10 cellular contexts compared by ENCODE assay signal in the genomic region with DNA sequence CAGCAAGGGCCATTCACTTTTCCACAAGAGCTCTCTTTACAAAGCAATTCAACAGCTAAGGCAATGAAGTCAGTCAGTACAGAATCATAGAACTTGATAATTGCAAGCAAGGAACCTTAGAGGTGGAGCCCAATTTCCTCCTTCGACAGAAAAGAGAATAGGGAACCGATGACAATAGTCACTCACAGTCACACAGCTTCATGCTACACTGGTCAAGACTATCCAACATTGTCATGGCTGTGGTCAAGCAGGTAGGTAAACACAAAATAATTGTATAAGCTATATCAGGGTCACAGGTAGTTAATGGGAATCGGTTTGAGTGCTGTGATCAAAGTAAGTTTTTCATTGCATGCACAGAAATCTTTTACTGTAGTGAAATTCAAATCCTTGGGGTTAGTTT.
A peak's percentile ranks its signal among the peaks of the same experiment; 100 is the strongest.
DNase-seq lines count a peak whose midpoint lies in the region; ATAC-seq and FAIRE-seq lines count a peak whose summit lies in the region.
"Had no signal": no experiment of that assay in that cellular context is flagged by ENCODE, and none has a peak within 500 bp of the region (broad histone marks: within the 10 kb centered on the region; RNA-seq: fewer than 3 reads in every experiment).

No MANE protein-coding gene starts in this region.

- H3K36me3 Mint-ChIP-seq in activated naive CD4-positive, alpha-beta T cell treated with anti-CD3 and anti-CD28 coated beads, Interleukin-2, amount 50 U/mL, for 72 hours = peaks cover 0 to 5% of the 10 kb centered on the region in 2 donors

- intact Hi-C loops in Right ventricle myocardium superior (cut with DNase I) = no loop called here

- FAIRE-seq in RCC 7860 (lab: Jason Lieb, UNC) = peak; percentile 23

- H3K9me3 Mint-ChIP-seq in activated naive CD4-positive, alpha-beta T cell treated with anti-CD3 and anti-CD28 coated beads, Interleukin-2, amount 50 U/mL, for 72 hours = no peaks in the 10 kb centered on the region

- ATAC-seq in GM19395 (IDR thresholded peaks at IDR 0.05; ENCODE audit: unreplicated experiment) (peak; percentile 90), HG03039 (IDR thresholded peaks at IDR 0.05; ENCODE audit: unreplicated experiment) (peak; percentile 73), Right ventricle myocardium superior (ENCODE audit: poor library complexity) (no peak)
- no peak for ATAC-seq in activated naive CD4-positive, alpha-beta T cell treated with anti-CD3 and anti-CD28 coated beads, Interleukin-2, amount 50 U/mL, for 72 hours
- ATAC-seq: T-helper 17 cell had no signal

- H3K27ac Mint-ChIP-seq in activated naive CD4-positive, alpha-beta T cell treated with anti-CD3 and anti-CD28 coated beads, Interleukin-2, amount 50 U/mL, for 72 hours = no peak overlapping the region
- H3K27ac Mint-ChIP-seq: T-helper 17 cell had no signal

- DNase-seq in DMS79 treated with DMSO at 0.1 percent for 48 hours (lab: John Stamatoyannopoulos, UW) (peak; percentile 11), RCC 7860 (ENCODE audit: low spot score) (no peak), ureter (ENCODE audit: low spot score) (no peak), Right ventricle myocardium superior (no peak), NCI-H2081 treated with DMSO at 0.1 percent for 48 hours (lab: John Stamatoyannopoulos, UW) (no peak)
- DNase-seq in activated naive CD4-positive, alpha-beta T cell treated with anti-CD3 and anti-CD28 coated beads, Interleukin-2, amount 50 U/mL, for 72 hours (ENCODE audit: low spot score in 2 of 2) = no peak
- DNase-seq: NCI-H1694 treated with DMSO at 0.1 percent for 48 hours, T-helper 17 cell had no signal

Comparison
In these comparisons a context has a peak if more than half of its experiments do, and no peak if none do; other contexts are left out.
1. ATAC-seq: peak in GM19395 (single experiment) and HG03039 (single experiment); none in activated naive CD4-positive, alpha-beta T cell treated with anti-CD3 and anti-CD28 coated beads, Interleukin-2, amount 50 U/mL, for 72 hours (0 of 2) and Right ventricle myocardium superior (single experiment).